ENCODE assay signal across 1 cellular context in the genomic region with DNA sequence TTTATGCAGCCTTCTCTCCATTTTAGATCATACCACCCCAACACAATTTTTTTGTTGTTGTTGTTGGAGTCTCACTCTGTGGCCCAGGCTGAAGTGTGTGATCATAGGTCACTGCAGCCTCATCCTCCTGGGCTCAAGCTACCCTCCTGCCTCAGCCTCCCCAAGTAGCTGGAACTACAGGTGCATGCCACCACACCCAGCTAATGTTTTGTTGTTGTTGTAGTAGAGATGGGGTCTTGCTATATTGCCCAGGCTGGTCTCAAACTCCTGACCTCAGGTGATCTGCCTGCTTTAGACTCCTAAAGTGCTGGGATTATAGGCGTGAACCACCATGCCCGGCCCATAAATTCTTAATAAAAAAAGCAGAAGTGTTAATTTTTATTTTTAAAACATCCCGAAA.
TF ChIP-seq lines count a peak whose summit lies in the region.

No MANE protein-coding gene starts in this region.

TF ChIP-seq in WTC11, 78 proteins besides CTCF, POLR2A, EP300 and RAD21 (continued from another document):
- TF ChIP-seq, protein P1, sequence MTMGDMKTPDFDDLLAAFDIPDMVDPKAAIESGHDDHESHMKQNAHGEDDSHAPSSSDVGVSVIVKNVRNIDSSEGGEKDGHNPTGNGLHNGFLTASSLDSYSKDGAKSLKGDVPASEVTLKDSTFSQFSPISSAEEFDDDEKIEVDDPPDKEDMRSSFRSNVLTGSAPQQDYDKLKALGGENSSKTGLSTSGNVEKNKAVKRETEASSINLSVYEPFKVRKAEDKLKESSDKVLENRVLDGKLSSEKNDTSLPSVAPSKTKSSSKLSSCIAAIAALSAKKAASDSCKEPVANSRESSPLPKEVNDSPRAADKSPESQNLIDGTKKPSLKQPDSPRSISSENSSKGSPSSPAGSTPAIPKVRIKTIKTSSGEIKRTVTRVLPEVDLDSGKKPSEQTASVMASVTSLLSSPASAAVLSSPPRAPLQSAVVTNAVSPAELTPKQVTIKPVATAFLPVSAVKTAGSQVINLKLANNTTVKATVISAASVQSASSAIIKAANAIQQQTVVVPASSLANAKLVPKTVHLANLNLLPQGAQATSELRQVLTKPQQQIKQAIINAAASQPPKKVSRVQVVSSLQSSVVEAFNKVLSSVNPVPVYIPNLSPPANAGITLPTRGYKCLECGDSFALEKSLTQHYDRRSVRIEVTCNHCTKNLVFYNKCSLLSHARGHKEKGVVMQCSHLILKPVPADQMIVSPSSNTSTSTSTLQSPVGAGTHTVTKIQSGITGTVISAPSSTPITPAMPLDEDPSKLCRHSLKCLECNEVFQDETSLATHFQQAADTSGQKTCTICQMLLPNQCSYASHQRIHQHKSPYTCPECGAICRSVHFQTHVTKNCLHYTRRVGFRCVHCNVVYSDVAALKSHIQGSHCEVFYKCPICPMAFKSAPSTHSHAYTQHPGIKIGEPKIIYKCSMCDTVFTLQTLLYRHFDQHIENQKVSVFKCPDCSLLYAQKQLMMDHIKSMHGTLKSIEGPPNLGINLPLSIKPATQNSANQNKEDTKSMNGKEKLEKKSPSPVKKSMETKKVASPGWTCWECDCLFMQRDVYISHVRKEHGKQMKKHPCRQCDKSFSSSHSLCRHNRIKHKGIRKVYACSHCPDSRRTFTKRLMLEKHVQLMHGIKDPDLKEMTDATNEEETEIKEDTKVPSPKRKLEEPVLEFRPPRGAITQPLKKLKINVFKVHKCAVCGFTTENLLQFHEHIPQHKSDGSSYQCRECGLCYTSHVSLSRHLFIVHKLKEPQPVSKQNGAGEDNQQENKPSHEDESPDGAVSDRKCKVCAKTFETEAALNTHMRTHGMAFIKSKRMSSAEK (CRISPR knock-in tag; IDR thresholded peaks at IDR 0.05; ENCODE audit: borderline replicate concordance), result no peak
